In the genomic region with DNA sequence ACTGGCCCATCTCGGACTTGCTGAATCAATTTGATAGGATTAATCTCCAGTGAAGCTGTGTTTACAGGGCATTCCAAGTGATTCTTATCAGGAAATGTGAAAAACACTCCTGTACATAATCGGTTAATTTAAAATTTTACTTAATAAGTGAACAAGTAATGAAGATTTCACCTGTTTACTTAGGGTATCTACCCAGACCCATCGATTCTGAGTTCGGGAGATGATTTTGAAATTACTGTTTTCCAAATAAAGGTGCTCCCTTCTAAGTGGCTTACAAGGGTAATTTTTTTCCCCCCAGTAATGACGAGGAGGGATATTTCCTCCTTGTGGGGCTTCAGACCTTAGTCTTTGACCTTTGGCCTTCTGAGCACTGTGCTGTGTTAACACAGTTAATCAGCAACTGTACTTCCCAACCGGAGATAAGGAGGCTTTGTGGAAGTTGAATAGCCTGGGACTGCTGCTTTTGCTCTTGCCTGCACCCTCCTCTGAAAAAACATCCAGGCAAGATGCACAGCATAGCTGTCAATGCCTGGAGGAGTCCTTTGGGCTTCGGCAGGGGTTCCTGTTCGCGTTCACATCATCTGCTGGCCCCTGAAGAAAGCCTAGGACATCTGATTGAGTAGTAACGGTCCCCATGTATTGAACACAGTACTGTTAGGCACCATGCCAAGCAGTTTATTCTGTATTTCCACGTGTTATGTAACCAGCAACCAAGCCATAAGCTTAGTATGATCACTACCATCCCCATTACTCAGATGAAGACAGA, we compare ENCODE assay signal across 10 cellular contexts. TPM values are rescaled to one million over a fixed set of nuclear protein-coding genes. Genes with fewer than 3 reads are reported as not detected.
A peak's percentile ranks its signal among the peaks of the same experiment; 100 is the strongest.
DNase-seq lines count a peak whose midpoint lies in the region; ATAC-seq and TF ChIP-seq lines count a peak whose summit lies in the region.
"Had no signal": no experiment of that assay in that cellular context is flagged by ENCODE, and none has a peak within 500 bp of the region (broad histone marks: within the 10 kb centered on the region; RNA-seq: fewer than 3 reads in every experiment).

No MANE protein-coding gene starts in this region.

- no peak for DNase-seq in AG10803 (ENCODE audit: low read depth)
- DNase-seq in HT-29 (ENCODE audit: low spot score): peak; percentile 12
- DNase-seq in astrocyte of the cerebellum (ENCODE audit: low read depth): no peak
- DNase-seq in mesenteric fat pad (ENCODE audit: low spot score): peak; percentile 68
- DNase-seq in AG20443 (ENCODE audit: low spot score): no peak
- DNase-seq in D341Med (ENCODE audit: low spot score): no peak
- DNase-seq: activated gamma-delta T cell treated with Interleukin-2 at 50 U/mL for 16 hours; stimulated activated CD4-positive, alpha-beta T cell treated with anti-CD3 and anti-CD28 coated beads, Interleukin-4, amount 100 ng/mL, for 4 hours had no signal

- no peak for ATAC-seq in HG02852 (IDR thresholded peaks at IDR 0.05; ENCODE audit: unreplicated experiment)
- ATAC-seq in HG03108 (IDR thresholded peaks at IDR 0.05; ENCODE audit: unreplicated experiment): no peak

- TF ChIP-seq CTCF in AG10803 (conservative IDR thresholded peaks at IDR 0.05; ENCODE audit: low read length) (no peak), astrocyte of the cerebellum (IDR thresholded peaks at IDR 0.05; ENCODE audit: low read depth, low read length, missing control alignments) (no peak)

- in situ Hi-C loops in astrocyte of the cerebellum (cut with HindIII; ENCODE audit: low sequenced_read_pairs): no loop called here

- H3K4me3 ChIP-seq in AG10803 (ENCODE audit: low read length): peak overlapping the region; percentile 99
- H3K4me3 ChIP-seq in astrocyte of the cerebellum (ENCODE audit: low read depth, low read length): peak overlapping the region; percentile 99

RNA-seq across cellular contexts. Expression of gene FAHD1, which starts 1.8 kb away (rescaled TPM):
- 85.5 and 92.5 TPM in 2 replicates for total RNA-seq in HT-29 (2014; rRNA removed; shearing (Covaris generic))
- 17.9 TPM for total RNA-seq in mesenteric fat pad

RNA-seq across cellular contexts. Expression of gene HAGH, which starts 2.2 kb away (rescaled TPM):
- 81.9 and 85.2 TPM in 2 replicates for total RNA-seq in HT-29 (2014; rRNA removed; shearing (Covaris generic))
- total RNA-seq in mesenteric fat pad: 58.4 TPM

RNA-seq across cellular contexts. Expression of gene IGFALS, which starts 35.3 kb away (rescaled TPM):
- 0.08 TPM in 1 of 2 replicates, not detected in the other for total RNA-seq in HT-29 (2014; rRNA removed; shearing (Covaris generic))
- not detected for total RNA-seq in mesenteric fat pad

RNA-seq across cellular contexts. Expression of gene MEIOB, which starts 43.1 kb away (rescaled TPM):
- not detected in 2 replicates for total RNA-seq in HT-29 (2014; rRNA removed; shearing (Covaris generic))
- total RNA-seq in mesenteric fat pad: not detected

RNA-seq across cellular contexts. Expression of gene NUBP2, which starts 46.1 kb away (rescaled TPM):
- 215 and 217 TPM in 2 replicates for total RNA-seq in HT-29 (2014; rRNA removed; shearing (Covaris generic))
- 35.1 TPM for total RNA-seq in mesenteric fat pad

Comparison
In these comparisons a context has a peak if more than half of its experiments do, and no peak if none do; other contexts are left out.
1. DNase-seq: peak in HT-29 (single experiment) and mesenteric fat pad (single experiment); none in AG10803 (single experiment), astrocyte of the cerebellum (single experiment), AG20443 (single experiment) and D341Med (single experiment).